In the genomic region with DNA sequence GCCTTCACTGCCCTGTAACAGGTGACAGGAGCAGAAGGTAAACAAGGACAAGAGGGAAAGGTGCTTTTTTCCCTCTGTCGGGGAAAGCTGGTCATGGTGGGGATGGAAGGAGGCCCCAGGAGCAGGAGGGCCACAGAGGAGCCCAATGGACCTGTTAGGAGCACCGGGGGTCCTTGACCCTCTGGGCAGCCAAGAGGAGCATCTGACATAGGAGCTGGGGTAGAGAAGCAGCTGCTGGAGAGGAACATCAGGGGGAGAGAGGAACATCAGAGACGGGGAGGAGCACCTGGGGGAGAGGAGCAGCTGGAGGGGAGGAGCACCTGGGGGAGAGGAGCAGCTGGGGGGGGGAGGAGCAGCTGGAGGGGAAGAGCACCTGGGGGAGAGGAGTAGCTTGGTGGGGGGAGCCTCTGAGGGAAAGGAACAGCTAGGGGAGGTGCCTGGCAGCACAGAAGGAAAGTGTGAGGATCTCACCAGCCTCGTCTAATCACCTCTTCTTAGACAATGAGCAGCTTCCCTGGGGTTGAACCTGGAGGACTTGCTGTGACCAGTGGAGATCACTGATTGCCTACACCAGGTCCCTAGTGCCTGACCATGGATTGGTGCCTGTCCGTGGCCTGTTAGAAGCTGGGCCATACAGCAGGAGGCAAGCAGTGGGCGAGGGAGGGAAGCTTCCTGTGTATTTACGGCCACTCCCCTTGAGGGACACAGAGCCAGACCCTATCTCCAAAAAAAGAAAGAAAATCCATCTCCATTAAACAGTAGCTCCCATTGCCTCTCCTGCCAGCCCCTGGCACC, we compare ENCODE assay signal across 14 cellular contexts. TPM values are rescaled to one million over a fixed set of nuclear protein-coding genes. Genes with fewer than 3 reads are reported as not detected.
A peak's percentile ranks its signal among the peaks of the same experiment; 100 is the strongest.
DNase-seq lines count a peak whose midpoint lies in the region; ATAC-seq and TF ChIP-seq lines count a peak whose summit lies in the region.
"Had no signal": no experiment of that assay in that cellular context is flagged by ENCODE, and none has a peak within 500 bp of the region (broad histone marks: within the 10 kb centered on the region; RNA-seq: fewer than 3 reads in every experiment).

No MANE protein-coding gene starts in this region.

- H3K36me3 ChIP-seq in BLaER1 (no peaks in the 10 kb centered on the region), endodermal cell (ENCODE audit: control insufficient read depth, insufficient read depth, low read length) (no peaks in the 10 kb centered on the region)

- intact Hi-C loops in posterior vena cava (cut with DNase I): no loop called here

- no peak overlapping the region for H3K4me3 Mint-ChIP-seq in endodermal cell

- no peaks in the 10 kb centered on the region for H3K9me3 ChIP-seq in BLaER1
- no peaks in the 10 kb centered on the region for H3K9me3 ChIP-seq in endodermal cell (ENCODE audit: control insufficient read depth, low read length)

- peak overlapping the region; percentile 89 for H3K4me2 ChIP-seq in BLaER1

- WGBS in endodermal cell (ENCODE audit: insufficient coverage in 1 of 2, insufficient read length in 1 of 2), 2 experiments: 81 to 90% methylated on average over 5 to 7 of the region's 7 CpGs

- H3K4me1 ChIP-seq in BLaER1: peaks cover 100% of the 10 kb centered on the region
- peaks cover 8% of the 10 kb centered on the region for H3K4me1 ChIP-seq in endodermal cell (ENCODE audit: control insufficient read depth, insufficient read depth, low read length)

- no peaks in the 10 kb centered on the region for H3K4me1 Mint-ChIP-seq in endodermal cell

- no peak overlapping the region for H3K9ac ChIP-seq in BLaER1
- H3K9ac ChIP-seq in endodermal cell (ENCODE audit: extremely low read depth, low read length, poor library complexity, severe bottlenecking): no peak overlapping the region

- TF ChIP-seq CTCF in endodermal cell (conservative IDR thresholded peaks at IDR 0.05): no peak

- no peak for ATAC-seq in HG02642 (IDR thresholded peaks at IDR 0.05; ENCODE audit: poor library complexity, unreplicated experiment)

- peaks cover 14% of the 10 kb centered on the region for H3K27me3 Mint-ChIP-seq in endodermal cell (ENCODE audit: insufficient read depth)

- peak; percentile 1 for DNase-seq in Daoy (ENCODE audit: low read depth)
- DNase-seq in endodermal cell: peak; percentile 17
- peak; percentile 30 for DNase-seq in posterior vena cava (ENCODE audit: low spot score)
- DNase-seq in SW 1271 (lab: John Stamatoyannopoulos, UW): no peak
- no peak for DNase-seq in GOT3 (lab: John Stamatoyannopoulos, UW)
- DNase-seq: ACHN, GDM1, HCEC 1CT, KBM-7, NCI-H1105, NCI-H2081 treated with DMSO at 0.1 percent for 48 hours, Right ventricle myocardium superior had no signal

- no peak overlapping the region for H3K27ac ChIP-seq in BLaER1
- no peak overlapping the region for H3K27ac ChIP-seq in endodermal cell (ENCODE audit: low read depth, low read length)

- no peaks in the 10 kb centered on the region for H3K36me3 Mint-ChIP-seq in endodermal cell (ENCODE audit: low read depth)

- no peak overlapping the region for H3K27ac Mint-ChIP-seq in endodermal cell

- H3K27me3 ChIP-seq in BLaER1: peaks cover 13% of the 10 kb centered on the region; the same call in 1 of the 2 replicates
- H3K27me3 ChIP-seq in endodermal cell (ENCODE audit: control insufficient read depth, insufficient read depth, low read length, poor library complexity, severe bottlenecking): no peaks in the 10 kb centered on the region

- H3K9me3 Mint-ChIP-seq in endodermal cell: no peaks in the 10 kb centered on the region

- H3K4me3 ChIP-seq in BLaER1: no peak overlapping the region
- H3K4me3 ChIP-seq in endodermal cell (ENCODE audit: low read length): no peak overlapping the region

- H4K20me1 ChIP-seq in BLaER1: peaks cover 16% of the 10 kb centered on the region

RNA-seq across cellular contexts. Expression of a gene that starts 37.6 kb away (rescaled TPM):
- 0.24 and 0.51 TPM in 2 replicates for total RNA-seq in Daoy (2014; rRNA removed; shearing (Covaris generic))
- total RNA-seq in endodermal cell (under 1 TPM; 0.95 to 0.99 TPM), posterior vena cava (under 1 TPM; 0.60 to 0.62 TPM)
- polyA plus RNA-seq in endodermal cell (2013, experiment 1 of 2): 1.0 TPM
- polyA plus RNA-seq in endodermal cell (2013, experiment 2 of 2): 0.87 TPM

Comparison
In these comparisons a context has a peak if more than half of its experiments do, and no peak if none do; other contexts are left out.
1. DNase-seq: peak in Daoy (single experiment), endodermal cell (single experiment) and posterior vena cava (single experiment); none in SW 1271 (0 of 2) and GOT3 (single experiment).